ENCODE assay signal across 8 cellular contexts in genomic region chr15:89399390-89400120, GRCh38.
A peak's percentile ranks its signal among the peaks of the same experiment; 100 is the strongest.
DNase-seq lines count a peak whose midpoint lies in the region; ATAC-seq and TF ChIP-seq lines count a peak whose summit lies in the region.

No MANE protein-coding gene starts in this region.

- no peaks in the 10 kb centered on the region for H3K4me1 ChIP-seq in CD8-positive, alpha-beta memory T cell (ENCODE audit: insufficient read depth, low read length)
- H3K4me1 ChIP-seq in testis (peaks cover 14% of the 10 kb centered on the region), HAP-1 (no peaks in the 10 kb centered on the region)

- no peak for TF ChIP-seq CTCF in testis (IDR thresholded peaks at IDR 0.05)

- POLR2A ChIA-PET in CD8-positive, alpha-beta memory T cell (lab: Charles Lee) = interaction anchor here (0.6 kb wide), 1 partner anchor 10 kb away, joined by 3 read pairs; no protein-coding TSS in a partner anchor

- in situ Hi-C loops in T47D (cut with HindIII; ENCODE audit: low pct_unique_long_range_greater_than_20kb, low sequenced_read_pairs) (no loop called here), HAP-1 (cut with MboI; ENCODE audit: low sequenced_read_pairs) (no loop called here)

- H3K36me3 ChIP-seq in CD8-positive, alpha-beta memory T cell (ENCODE audit: insufficient read depth, low read length) = no peaks in the 10 kb centered on the region
- H3K36me3 ChIP-seq in testis (ENCODE audit: low read depth, missing control alignments) (no peaks in the 10 kb centered on the region), HAP-1 (replicated peaks) (no peaks in the 10 kb centered on the region)

- no peak overlapping the region for H3K27ac Mint-ChIP-seq in CD8-positive, alpha-beta memory T cell

- peaks cover 4 to 16% (median 9%) of the 10 kb centered on the region in 3 donors for H3K4me1 Mint-ChIP-seq in CD8-positive, alpha-beta memory T cell

- CTCF ChIA-PET in CD8-positive, alpha-beta memory T cell (lab: Charles Lee) = interaction anchor here (1.1 to 5.9 kb wide), 3 partner anchors 9 to 47 kb away, joined by 3 to 40 read pairs (median 4); no protein-coding TSS in a partner anchor

- peak in 2 of 5 donors; percentile 28 to 55 for DNase-seq in CD8-positive, alpha-beta memory T cell
- DNase-seq in NOMO-1 treated with DMSO at 0.1 percent for 48 hours (lab: John Stamatoyannopoulos, UW; ENCODE audit: unreplicated experiment) (peak; percentile 55), T47D (ENCODE audit: low read depth in 1 of 2, low spot score in 1 of 2) (peak; percentile 41 to 57), left kidney (ENCODE audit: low read depth, low spot score) (peak; percentile 56), testis (no peak), HAP-1 (ENCODE audit: low spot score in 2 of 2) (no peak)

- no peak for TF ChIP-seq POLR2A in testis (IDR thresholded peaks at IDR 0.05)

- peaks cover 46% of the 10 kb centered on the region for H3K27me3 ChIP-seq in CD8-positive, alpha-beta memory T cell (ENCODE audit: insufficient read depth, low read length, poor library complexity, severe bottlenecking)
- H3K27me3 ChIP-seq in testis (no peaks in the 10 kb centered on the region), HAP-1 (ENCODE audit: low read depth) (no peaks in the 10 kb centered on the region)

- peaks cover 37 to 63% of the 10 kb centered on the region in 2 donors for H3K27me3 Mint-ChIP-seq in CD8-positive, alpha-beta memory T cell

- no peaks in the 10 kb centered on the region for H3K9me3 Mint-ChIP-seq in CD8-positive, alpha-beta memory T cell

- 3 to 4% methylated on average over 35 to 64 of the region's 64 CpGs for WGBS in testis, 2 donors

- peak overlapping the region; percentile 78 to 93 (median 82) for H3K4me3 Mint-ChIP-seq in CD8-positive, alpha-beta memory T cell

- peak overlapping the region; percentile 56 for H3K4me3 ChIP-seq in CD8-positive, alpha-beta memory T cell (ENCODE audit: low read length)
- H3K4me3 ChIP-seq in testis (peak overlapping the region; percentile 36 to 42), HAP-1 (no peak overlapping the region)

- H3K27ac ChIP-seq in CD8-positive, alpha-beta memory T cell (ENCODE audit: low read depth, low read length) = no peak overlapping the region
- H3K27ac ChIP-seq in testis = no peak overlapping the region

- intact Hi-C loops in testis (cut with DNase I; ENCODE audit: low total_unique reads) = no loop called here

- peaks cover 0 to 7% (median 0%) of the 10 kb centered on the region in 3 donors for H3K36me3 Mint-ChIP-seq in CD8-positive, alpha-beta memory T cell

- ATAC-seq in GM19023 (IDR thresholded peaks at IDR 0.05; ENCODE audit: unreplicated experiment) (peak; percentile 67), HG03378 (IDR thresholded peaks at IDR 0.05; ENCODE audit: unreplicated experiment) (peak; percentile 41)

- H3K9me3 ChIP-seq in CD8-positive, alpha-beta memory T cell (ENCODE audit: low read length) = no peaks in the 10 kb centered on the region
- no peaks in the 10 kb centered on the region for H3K9me3 ChIP-seq in testis
- no peaks in the 10 kb centered on the region for H3K9me3 ChIP-seq in HAP-1

Comparison
In these comparisons a context has a peak if more than half of its experiments do, and no peak if none do; other contexts are left out.
1. DNase-seq: peak in NOMO-1 treated with DMSO at 0.1 percent for 48 hours (single experiment), T47D (2 of 2) and left kidney (single experiment); none in testis (single experiment) and HAP-1 (0 of 2).